In genomic region chr1:145824499-145824842, GRCh38 we compare ENCODE assay signal across 8 cellular contexts. TPM values are rescaled to one million over a fixed set of nuclear protein-coding genes. Genes with fewer than 3 reads are reported as not detected.
DNase-seq lines count a peak whose midpoint lies in the region; ATAC-seq and TF ChIP-seq lines count a peak whose summit lies in the region.

No MANE protein-coding gene starts in this region.

- intact Hi-C loops in heart right ventricle (cut with DNase I): loop anchor here in 1 of 10 donors (2.0 kb wide), 1 partner anchor 34 kb away; the partner anchor contains the start of gene PIAS3
- intact Hi-C loops in cardiac septum (cut with DNase I): no loop called here
- intact Hi-C loops in MCF 10A (cut with micrococcal nuclease): loop anchor here (5.0 to 10.0 kb wide), 3 partner anchors 42 to 102 kb away; no protein-coding TSS in a partner anchor
- intact Hi-C loops in aorta (cut with DNase I): loop anchor here in 1 of 2 donors (5.0 to 10.0 kb wide), 2 partner anchors 42 to 70 kb away; no protein-coding TSS in a partner anchor

- peaks cover 6% of the 10 kb centered on the region for H3K4me1 Mint-ChIP-seq in MCF 10A (ENCODE audit: insufficient read depth, unreplicated experiment)

- no peak overlapping the region for H2AK5ac ChIP-seq in mesenchymal stem cell (ENCODE audit: low read length, severe bottlenecking)

- H2BK15ac ChIP-seq in mesenchymal stem cell (ENCODE audit: low read depth, poor library complexity, severe bottlenecking): no peak overlapping the region

- peak overlapping the region; percentile 54 to 90 for H3K4ac ChIP-seq in mesenchymal stem cell (ENCODE audit: low read depth in 1 of 2, low read length in 2 of 2)

- POLR2A ChIA-PET in MCF 10A (lab: Yijun Ruan, JAX): interaction anchor here (0.9 to 5.7 kb wide), 32 partner anchors 8 to 213 kb away, joined by 3 to 92 read pairs (median 6); partner anchors contain the start of genes ANKRD34A, LIX1L, NUDT17 and PIAS3

- ATAC-seq in heart right ventricle: no peak
- no peak for ATAC-seq in aorta (ENCODE audit: low FRiP score)

- no peak overlapping the region for H2BK12ac ChIP-seq in mesenchymal stem cell (ENCODE audit: low read length in 2 of 2)

- H3K27ac Mint-ChIP-seq in MCF 10A (ENCODE audit: low read depth, unreplicated experiment): peak overlapping the region; percentile 94

- H3K23ac ChIP-seq in mesenchymal stem cell (ENCODE audit: low read length in 2 of 2): peak overlapping the region in 1 of 2 experiments; percentile 99

- peak overlapping the region; percentile 86 for H4K8ac ChIP-seq in mesenchymal stem cell (ENCODE audit: low read length)

- H3K4me1 ChIP-seq in heart right ventricle (peaks cover 7 to 23% (median 16%) of the 10 kb centered on the region in 9 donors), mesenchymal stem cell (ENCODE audit: control insufficient read depth, insufficient read depth, low read depth, low read length) (no peaks in the 10 kb centered on the region), aorta (ENCODE audit: control insufficient read depth in 1 of 2, insufficient read depth in 2 of 2, low read length in 2 of 2) (no peaks in the 10 kb centered on the region)

- no peaks in the 10 kb centered on the region for H3K9me3 Mint-ChIP-seq in MCF 10A (ENCODE audit: unreplicated experiment)

- peak overlapping the region in 1 of 2 experiments; percentile 97 for H3K14ac ChIP-seq in mesenchymal stem cell (ENCODE audit: low read length in 2 of 2)

- H3K79me1 ChIP-seq in mesenchymal stem cell (replicated peaks; ENCODE audit: low read length, poor library complexity, severe bottlenecking): peaks cover 14% of the 10 kb centered on the region

- peak overlapping the region; percentile 91 for H3K9ac ChIP-seq in mesenchymal stem cell (ENCODE audit: low read length)

- H2BK120ac ChIP-seq in mesenchymal stem cell (ENCODE audit: low read depth, low read length): no peak overlapping the region

- H3K27ac ChIP-seq in heart right ventricle: peak overlapping the region; percentile 91 to 97 (median 94)
- peak overlapping the region; percentile 97 for H3K27ac ChIP-seq in mesenchymal stem cell (ENCODE audit: low read length, poor library complexity, severe bottlenecking)
- H3K27ac ChIP-seq in aorta (ENCODE audit: low read depth in 1 of 2, low read length in 2 of 2): peak overlapping the region; percentile 69 to 75

- no peak overlapping the region for H2BK5ac ChIP-seq in mesenchymal stem cell (ENCODE audit: low read depth, low read length, poor library complexity, severe bottlenecking)

- BruUV-seq in MCF 10A (replicated peaks; lab: Mats Ljungman, UMichigan): TSS peak; percentile 61

- peaks cover 46% of the 10 kb centered on the region for H3K36me3 Mint-ChIP-seq in MCF 10A (ENCODE audit: insufficient read depth, unreplicated experiment)

- H3K4me3 Mint-ChIP-seq in MCF 10A (ENCODE audit: unreplicated experiment): peak overlapping the region; percentile 90

- 2 to 3% methylated on average over 7 of the region's 7 CpGs for WGBS in heart right ventricle, 2 donors
- 4% methylated on average over 7 of the region's 7 CpGs for WGBS in mesenchymal stem cell
- 0 to 1% methylated on average over 7 of the region's 7 CpGs for WGBS in aorta, 2 donors

- peak overlapping the region; percentile 77 for H4K91ac ChIP-seq in mesenchymal stem cell (ENCODE audit: low read length)

- peak overlapping the region; percentile 68 to 88 (median 76) for H3K4me3 ChIP-seq in heart right ventricle
- H3K4me3 ChIP-seq in mesenchymal stem cell (ENCODE audit: insufficient read depth in 1 of 2, low read depth in 1 of 2, low read length in 2 of 2): peak overlapping the region; percentile 85 to 91
- peak overlapping the region; percentile 52 to 91 for H3K4me3 ChIP-seq in aorta (ENCODE audit: low read length in 2 of 2)

- H3K36me3 ChIP-seq in heart right ventricle (peaks cover 0 to 41% (median 30%) of the 10 kb centered on the region in 9 donors), mesenchymal stem cell (ENCODE audit: control insufficient read depth in 1 of 2, insufficient read depth in 2 of 2, low read depth in 1 of 2, low read length in 2 of 2) (peaks cover 7 to 36% of the 10 kb centered on the region in 2 experiments), aorta (ENCODE audit: control insufficient read depth in 1 of 2, insufficient read depth in 2 of 2, low read length in 1 of 2) (peaks cover 0 to 5% of the 10 kb centered on the region in 2 donors)

- H3K9me3 ChIP-seq in heart right ventricle (no peaks in the 10 kb centered on the region), mesenchymal stem cell (ENCODE audit: control insufficient read depth, low read length) (no peaks in the 10 kb centered on the region), aorta (ENCODE audit: control insufficient read depth, low read length) (no peaks in the 10 kb centered on the region)

- DNase-seq in heart right ventricle (no peak), cardiac septum (ENCODE audit: low spot score) (no peak), MCF 10A (ENCODE audit: unreplicated experiment) (no peak), mesenchymal stem cell (no peak), aorta (no peak), NCI-H128 (lab: John Stamatoyannopoulos, UW; ENCODE audit: unreplicated experiment) (no peak), MV-4-11 (lab: John Stamatoyannopoulos, UW) (no peak), KG1 (lab: John Stamatoyannopoulos, UW) (no peak)

- H3K27me3 ChIP-seq in heart right ventricle (no peaks in the 10 kb centered on the region), mesenchymal stem cell (ENCODE audit: control insufficient read depth in 1 of 2, insufficient read depth in 1 of 2, low read length in 2 of 2) (no peaks in the 10 kb centered on the region), aorta (ENCODE audit: control insufficient read depth in 1 of 2, insufficient read depth in 2 of 2, low read length in 1 of 2) (no peaks in the 10 kb centered on the region)

- H2AFZ ChIP-seq in mesenchymal stem cell (ENCODE audit: low read depth, low read length): peak overlapping the region; percentile 98

- TF ChIP-seq CTCF in heart right ventricle (IDR thresholded peaks at IDR 0.05) (no peak), MCF 10A (IDR thresholded peaks at IDR 0.05; ENCODE audit: unreplicated experiment) (no peak)

- CTCF ChIA-PET in MCF 10A (lab: Yijun Ruan, JAX): interaction anchor here (0.6 to 14.2 kb wide), 10 partner anchors 10 to 1462 kb away, joined by 3 to 242 read pairs (median 4); partner anchors contain the start of genes ITGA10, NUDT17 and PIAS3

- peak overlapping the region; percentile 82 to 98 for H3K18ac ChIP-seq in mesenchymal stem cell (ENCODE audit: low read depth in 1 of 2, low read length in 2 of 2)

- peak overlapping the region; percentile 72 for H3K4me2 ChIP-seq in mesenchymal stem cell (ENCODE audit: low read length, poor library complexity, severe bottlenecking)

- H3K27me3 Mint-ChIP-seq in MCF 10A (ENCODE audit: insufficient read depth, unreplicated experiment): no peaks in the 10 kb centered on the region

RNA-seq across cellular contexts. Expression of gene POLR3C, which starts 0.5 kb away (rescaled TPM):
- total RNA-seq in heart right ventricle: 10 to 100 TPM; 11.8 to 18.1 (median 16.1) TPM
- polyA plus RNA-seq in heart right ventricle: 10 to 100 TPM in 1 of 2 donors, 1 to 10 TPM in 1; 8.0 to 11.3 TPM
- 14.0 TPM for total RNA-seq in cardiac septum
- 67.9 and 96.8 TPM in 2 replicates for total RNA-seq in MCF 10A (2022)
- polyA plus RNA-seq in mesenchymal stem cell (2013, experiment 1 of 2): 22.4 TPM
- polyA plus RNA-seq in mesenchymal stem cell (2013, experiment 2 of 2): 22.5 TPM
- total RNA-seq in aorta: 10 to 100 TPM; 23.8 to 25.9 TPM
- 10 to 100 TPM; 14.8 to 21.0 TPM for polyA plus RNA-seq in aorta

RNA-seq across cellular contexts. Expression of gene RNF115, which starts 0.6 kb away (rescaled TPM):
- total RNA-seq in heart right ventricle: 10 to 100 TPM; 39.2 to 99.0 (median 56.3) TPM
- polyA plus RNA-seq in heart right ventricle: 10 to 100 TPM; 12.8 to 25.2 TPM
- 74.5 TPM for total RNA-seq in cardiac septum
- 16.8 and 19.5 TPM in 2 replicates for total RNA-seq in MCF 10A (2022)
- 11.4 TPM for polyA plus RNA-seq in mesenchymal stem cell (2013, experiment 1 of 2)
- 12.7 TPM for polyA plus RNA-seq in mesenchymal stem cell (2013, experiment 2 of 2)
- total RNA-seq in aorta: 10 to 100 TPM; 29.7 to 60.3 TPM
- polyA plus RNA-seq in aorta: 10 to 100 TPM; 13.3 to 14.4 TPM

RNA-seq across cellular contexts. Expression of gene NUDT17, which starts 21.0 kb away (rescaled TPM):
- total RNA-seq in heart right ventricle (1 to 10 TPM; 1.8 to 4.9 (median 3.6) TPM), cardiac septum (2.7 TPM), MCF 10A (2022) (3.7 and 4.6 TPM in 2 replicates), aorta (1 to 10 TPM; 1.2 to 2.7 TPM)
- polyA plus RNA-seq in heart right ventricle (1 to 10 TPM in 1 of 2 donors, under 1 TPM in 1; 0.75 to 4.0 TPM), aorta (1 to 10 TPM; 4.0 to 4.1 TPM)
- polyA plus RNA-seq in mesenchymal stem cell (2013, experiment 1 of 2): 4.0 TPM
- polyA plus RNA-seq in mesenchymal stem cell (2013, experiment 2 of 2): 4.3 TPM

RNA-seq across cellular contexts. Expression of gene PIAS3, which starts 34.4 kb away (rescaled TPM):
- 10 to 100 TPM; 12.6 to 21.0 (median 15.0) TPM for total RNA-seq in heart right ventricle
- 10 to 100 TPM; 19.9 to 28.7 TPM for polyA plus RNA-seq in heart right ventricle
- 19.7 TPM for total RNA-seq in cardiac septum
- 34.3 and 36.9 TPM in 2 replicates for total RNA-seq in MCF 10A (2022)
- 70.7 TPM for polyA plus RNA-seq in mesenchymal stem cell (2013, experiment 1 of 2)
- polyA plus RNA-seq in mesenchymal stem cell (2013, experiment 2 of 2): 66.4 TPM
- total RNA-seq in aorta: 10 to 100 TPM; 44.5 to 60.6 TPM
- 10 to 100 TPM; 12.3 to 81.7 TPM for polyA plus RNA-seq in aorta
